ENCODE assay signal across 23 cellular contexts in the genomic region with DNA sequence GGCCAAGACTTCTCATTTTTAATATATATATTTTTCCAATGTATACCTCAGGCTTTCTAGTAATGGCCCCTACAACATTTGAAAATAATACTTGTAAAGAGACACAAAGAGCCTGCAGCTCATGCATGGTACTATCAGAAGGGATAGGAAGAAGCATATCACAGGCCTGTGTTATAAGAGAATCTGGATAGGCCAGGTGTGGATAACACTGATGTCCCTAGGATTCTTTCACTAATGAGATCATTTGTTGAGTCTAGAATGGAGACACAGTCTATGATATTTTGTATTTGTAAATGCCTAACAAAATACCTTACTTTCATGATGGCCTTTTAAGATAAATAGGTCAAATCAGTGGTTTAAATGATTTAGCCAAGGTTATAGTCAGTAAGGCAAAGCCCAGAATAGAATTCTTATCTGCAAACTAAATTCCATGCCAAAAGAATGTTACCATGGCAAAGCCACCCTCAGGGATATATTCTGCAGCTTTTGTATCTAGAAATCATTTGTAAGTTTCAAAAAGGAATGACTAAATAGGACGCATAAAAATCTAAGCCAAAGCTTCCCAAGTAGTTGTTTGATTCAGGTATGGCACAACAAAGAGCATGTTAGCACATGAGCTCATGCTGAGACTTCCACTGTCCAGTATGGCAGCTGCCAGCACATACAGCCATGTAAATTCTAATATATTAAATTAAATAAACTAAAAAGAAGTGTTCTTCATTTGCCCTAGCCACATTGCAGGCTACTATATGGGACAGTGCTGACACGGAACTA. TPM values are rescaled to one million over a fixed set of nuclear protein-coding genes. Genes with fewer than 3 reads are reported as not detected.
A peak's percentile ranks its signal among the peaks of the same experiment; 100 is the strongest.
DNase-seq lines count a peak whose midpoint lies in the region; ATAC-seq, FAIRE-seq and TF ChIP-seq lines count a peak whose summit lies in the region.
"Had no signal": no experiment of that assay in that cellular context is flagged by ENCODE, and none has a peak within 500 bp of the region (broad histone marks: within the 10 kb centered on the region; RNA-seq: fewer than 3 reads in every experiment).

No MANE protein-coding gene starts in this region.

- H3K36me3 ChIP-seq in heart left ventricle (peaks cover 0 to 88% (median 79%) of the 10 kb centered on the region in 9 donors), bronchial epithelial cell (ENCODE audit: control insufficient read depth, insufficient read depth, low read length) (peaks cover 3% of the 10 kb centered on the region), left ventricle myocardium inferior (peaks cover 74% of the 10 kb centered on the region), gastroesophageal sphincter (peaks cover 0 to 79% of the 10 kb centered on the region in 2 donors)

- H3K9me3 ChIP-seq in heart left ventricle = no peaks in the 10 kb centered on the region
- no peaks in the 10 kb centered on the region for H3K9me3 ChIP-seq in left ventricle myocardium inferior (replicated peaks)
- H3K9me3 ChIP-seq in gastroesophageal sphincter = no peaks in the 10 kb centered on the region
- H3K9me3 ChIP-seq: BLaER1 had no signal

- H3K4me3 ChIP-seq in heart left ventricle (no peak overlapping the region), bronchial epithelial cell (ENCODE audit: low read depth, low read length) (no peak overlapping the region), left ventricle myocardium inferior (no peak overlapping the region), gastroesophageal sphincter (no peak overlapping the region)
- H3K4me3 ChIP-seq: BLaER1 had no signal

- TF ChIP-seq CTCF in heart left ventricle (IDR thresholded peaks at IDR 0.05) (no peak), bronchial epithelial cell (IDR thresholded peaks at IDR 0.05; ENCODE audit: insufficient read depth, low read length, severe bottlenecking) (no peak), left ventricle myocardium inferior (IDR thresholded peaks at IDR 0.05; ENCODE audit: borderline replicate concordance) (no peak), gastroesophageal sphincter (IDR thresholded peaks at IDR 0.05) (no peak)

- intact Hi-C loops in heart left ventricle (cut with DNase I) (no loop called here), cardiac septum (cut with DNase I) (no loop called here), left ventricle myocardium inferior (cut with micrococcal nuclease) (no loop called here)

- TF ChIP-seq EP300 in gastroesophageal sphincter (IDR thresholded peaks at IDR 0.05) = no peak

- ATAC-seq in heart left ventricle (peak in 2 of 4 donors; percentile 20 to 26), gastroesophageal sphincter (no peak), HG03135 (IDR thresholded peaks at IDR 0.05; ENCODE audit: unreplicated experiment) (no peak)

- no peak for FAIRE-seq in bronchial epithelial cell (lab: Jason Lieb, UNC)
- FAIRE-seq: A204.1, D721Med, GM18507, H54 had no signal

- H3K27me3 ChIP-seq in heart left ventricle (no peaks in the 10 kb centered on the region), bronchial epithelial cell (ENCODE audit: control insufficient read depth, insufficient read depth, low read length) (no peaks in the 10 kb centered on the region), left ventricle myocardium inferior (ENCODE audit: low read depth) (no peaks in the 10 kb centered on the region), gastroesophageal sphincter (no peaks in the 10 kb centered on the region)
- H3K27me3 ChIP-seq: BLaER1 had no signal

- no peak for TF ChIP-seq POLR2A in heart left ventricle (IDR thresholded peaks at IDR 0.05)
- TF ChIP-seq POLR2A in gastroesophageal sphincter (IDR thresholded peaks at IDR 0.05) = no peak

- H3K27ac ChIP-seq in heart left ventricle (peak overlapping the region in 8 of 12 donors; percentile 31 to 52 (median 42)), left ventricle myocardium inferior (replicated peaks) (peak overlapping the region; percentile 71), gastroesophageal sphincter (no peak overlapping the region)
- H3K27ac ChIP-seq: BLaER1 had no signal

- peaks cover 0 to 26% (median 17%) of the 10 kb centered on the region in 12 donors for H3K4me1 ChIP-seq in heart left ventricle
- peaks cover 51% of the 10 kb centered on the region for H3K4me1 ChIP-seq in left ventricle myocardium inferior
- peaks cover 0 to 18% (median 0%) of the 10 kb centered on the region in 3 donors for H3K4me1 ChIP-seq in gastroesophageal sphincter
- H3K4me1 ChIP-seq: BLaER1 had no signal

- no peak for DNase-seq in heart left ventricle
- DNase-seq in cardiac septum (ENCODE audit: low spot score) = no peak
- DNase-seq in bronchial epithelial cell (ENCODE audit: low read depth) = peak; percentile 47
- no peak for DNase-seq in left ventricle myocardium inferior
- DNase-seq in NCI-H187 treated with DMSO at 0.1 percent for 48 hours (lab: John Stamatoyannopoulos, UW) = no peak
- DNase-seq: CD4-positive, alpha-beta T cell; Karpas-422; MV-4-11; NCI-H1105; NCI-H1436 treated with DMSO at 0.1 percent for 48 hours; NCI-H2029; NCI-H446 treated with DMSO at 0.1 percent for 48 hours; NCI-H526; NCI-H82; RPMI8226; SHP77 treated with DMSO at 0.1 percent for 48 hours had no signal

- 69 to 81% (median 76%) methylated on average over 2 of the region's 2 CpGs for WGBS in heart left ventricle, 4 donors
- WGBS in gastroesophageal sphincter (ENCODE audit: low coverage in 1 of 2), 2 donors = 75 to 91% methylated on average over 2 of the region's 2 CpGs

RNA-seq across cellular contexts. Expression of a gene that starts 10.0 kb away (rescaled TPM):
- total RNA-seq in heart left ventricle (10 to 100 TPM; 13.2 to 23.7 (median 16.9) TPM), cardiac septum (17.3 TPM), bronchial epithelial cell (5.0 and 7.8 TPM in 2 replicates), left ventricle myocardium inferior (17.3 TPM), gastroesophageal sphincter (10 to 100 TPM; 20.7 to 37.4 (median 27.1) TPM)
- polyA plus RNA-seq in heart left ventricle = 10 to 100 TPM in 1 of 2 donors, 1 to 10 TPM in 1; 5.8 to 10.8 TPM

Comparison
In these comparisons a context has a peak if more than half of its experiments do, and no peak if none do; other contexts are left out.
1. H3K27ac ChIP-seq: peak in heart left ventricle (8 of 12) and left ventricle myocardium inferior (single experiment); none in gastroesophageal sphincter (0 of 4).